In the genomic region with DNA sequence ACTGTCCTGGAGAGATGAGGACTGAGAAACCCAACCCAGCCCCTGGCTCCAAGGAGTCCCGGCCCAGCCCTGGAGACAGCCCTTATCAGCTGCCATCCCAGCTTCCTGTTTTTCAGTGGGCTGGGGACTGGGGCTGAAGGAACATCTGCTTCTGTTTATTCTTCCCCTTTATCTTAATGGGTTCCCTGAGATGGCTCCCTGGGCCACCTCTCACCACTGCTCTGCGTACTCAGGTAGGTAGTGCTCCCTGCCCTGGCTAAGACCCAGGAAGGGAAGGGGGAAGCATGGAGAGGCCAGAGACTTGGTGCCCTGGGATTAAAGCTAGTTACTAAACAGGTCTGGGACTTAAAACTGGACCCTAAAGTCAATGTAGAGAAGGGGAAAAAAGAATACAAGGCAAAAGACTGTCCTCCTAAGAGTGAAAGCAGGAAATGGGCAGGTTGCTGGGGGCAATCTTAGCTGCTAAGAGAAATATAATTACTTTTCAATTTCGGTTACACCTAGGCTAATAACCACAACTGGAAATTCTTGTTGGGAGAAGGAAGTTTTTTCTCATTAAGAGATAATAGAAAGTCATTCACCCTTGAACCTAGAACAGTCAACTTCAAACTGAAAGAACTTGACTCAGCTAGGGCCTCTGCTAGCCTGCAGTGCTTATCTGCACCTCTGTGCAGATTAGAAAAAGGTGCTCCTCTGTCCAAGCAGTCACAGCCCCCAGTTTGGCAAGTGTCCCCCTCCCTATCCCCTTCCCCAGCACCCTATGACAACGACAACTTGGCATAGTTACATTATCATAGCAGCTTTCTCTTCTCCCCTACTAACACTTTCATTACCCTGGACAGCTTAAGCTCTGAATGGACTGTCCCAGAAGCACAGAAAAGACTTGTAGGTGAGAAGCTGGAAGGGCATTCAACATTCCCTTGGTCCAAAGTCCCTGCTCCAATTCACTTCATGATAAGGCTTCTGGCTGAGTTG, we compare ENCODE assay signal across 10 cellular contexts.
DNase-seq lines count a peak whose midpoint lies in the region; ATAC-seq and TF ChIP-seq lines count a peak whose summit lies in the region.
"Had no signal": no experiment of that assay in that cellular context is flagged by ENCODE, and none has a peak within 500 bp of the region (broad histone marks: within the 10 kb centered on the region; RNA-seq: fewer than 3 reads in every experiment).

No MANE protein-coding gene starts in this region.

- H3K27ac Mint-ChIP-seq in activated CD4-positive, alpha-beta T cell treated with anti-CD3 and anti-CD28 coated beads, Interleukin-2, amount 10 ng/mL, durations not matched to agents 7 days and 5 days = peak overlapping the region; percentile 46
- peak overlapping the region; percentile 82 for H3K27ac Mint-ChIP-seq in endothelial cell (ENCODE audit: unreplicated experiment)

- no peak for TF ChIP-seq CTCF in endothelial cell (IDR thresholded peaks at IDR 0.05; ENCODE audit: unreplicated experiment)

- no peaks in the 10 kb centered on the region for H3K27me3 Mint-ChIP-seq in activated CD4-positive, alpha-beta T cell treated with anti-CD3 and anti-CD28 coated beads, Interleukin-2, amount 10 ng/mL, durations not matched to agents 7 days and 5 days
- H3K27me3 Mint-ChIP-seq in endothelial cell (ENCODE audit: unreplicated experiment) = no peaks in the 10 kb centered on the region

- H3K36me3 Mint-ChIP-seq in activated CD4-positive, alpha-beta T cell treated with anti-CD3 and anti-CD28 coated beads, Interleukin-2, amount 10 ng/mL, durations not matched to agents 7 days and 5 days (ENCODE audit: low read depth) = no peaks in the 10 kb centered on the region
- no peaks in the 10 kb centered on the region for H3K36me3 Mint-ChIP-seq in endothelial cell (ENCODE audit: low read depth, unreplicated experiment)

- peaks cover 14% of the 10 kb centered on the region for H3K4me1 Mint-ChIP-seq in activated CD4-positive, alpha-beta T cell treated with anti-CD3 and anti-CD28 coated beads, Interleukin-2, amount 10 ng/mL, durations not matched to agents 7 days and 5 days
- peaks cover 28% of the 10 kb centered on the region for H3K4me1 Mint-ChIP-seq in endothelial cell (ENCODE audit: unreplicated experiment)

- no peaks in the 10 kb centered on the region for H3K9me3 Mint-ChIP-seq in activated CD4-positive, alpha-beta T cell treated with anti-CD3 and anti-CD28 coated beads, Interleukin-2, amount 10 ng/mL, durations not matched to agents 7 days and 5 days
- H3K9me3 Mint-ChIP-seq in endothelial cell (ENCODE audit: unreplicated experiment) = no peaks in the 10 kb centered on the region

- peak; percentile 51 for ATAC-seq in stimulated activated naive CD8-positive, alpha-beta T cell treated with anti-CD3 and anti-CD28 coated beads, Interleukin-15, Interleukin-2, amounts not matched to agents 100 U/mL and 50 U/mL, for 24 hours
- no peak for ATAC-seq in GM18909 (IDR thresholded peaks at IDR 0.05; ENCODE audit: poor library complexity, unreplicated experiment)
- no peak for ATAC-seq in HG02840 (IDR thresholded peaks at IDR 0.05; ENCODE audit: low FRiP score, unreplicated experiment)
- ATAC-seq: Panc1 had no signal

- DNase-seq in activated CD4-positive, alpha-beta T cell treated with anti-CD3 and anti-CD28 coated beads, Interleukin-2, amount 10 ng/mL, durations not matched to agents 7 days and 5 days = no peak
- no peak for DNase-seq in activated CD4-positive, alpha-beta T cell treated with anti-CD3 and anti-CD28 coated beads, Interleukin-2, amount 50 U/mL, for 48 hours
- DNase-seq in Kasumi-1 (lab: John Stamatoyannopoulos, UW) (peak; percentile 83 to 84), endothelial cell (ENCODE audit: low spot score) (peak; percentile 33), NCI-H2227 (lab: John Stamatoyannopoulos, UW; ENCODE audit: unreplicated experiment) (no peak)
- no peak for DNase-seq in stimulated activated naive CD8-positive, alpha-beta T cell treated with anti-CD3 and anti-CD28 coated beads, Interleukin-15, Interleukin-2, amounts not matched to agents 100 U/mL and 50 U/mL, for 24 hours
- DNase-seq: DND-41 had no signal

- POLR2A ChIA-PET in activated CD4-positive, alpha-beta T cell treated with anti-CD3 and anti-CD28 coated beads, Interleukin-2, amount 10 ng/mL, durations not matched to agents 7 days and 5 days (lab: Charles Lee) = interaction anchor here (0.6 kb wide), 1 partner anchor 80 kb away, joined by 3 read pairs; no protein-coding TSS in a partner anchor

- CTCF ChIA-PET in activated CD4-positive, alpha-beta T cell treated with anti-CD3 and anti-CD28 coated beads, Interleukin-2, amount 10 ng/mL, durations not matched to agents 7 days and 5 days (lab: Charles Lee) = interaction anchor here (0.6 to 2.3 kb wide), 5 partner anchors 10 to 63 kb away, joined by 3 to 10 read pairs (median 3); no protein-coding TSS in a partner anchor

- H3K4me3 Mint-ChIP-seq in activated CD4-positive, alpha-beta T cell treated with anti-CD3 and anti-CD28 coated beads, Interleukin-2, amount 10 ng/mL, durations not matched to agents 7 days and 5 days = no peak overlapping the region
- no peak overlapping the region for H3K4me3 Mint-ChIP-seq in endothelial cell (ENCODE audit: unreplicated experiment)

Comparison
In these comparisons a context has a peak if more than half of its experiments do, and no peak if none do; other contexts are left out.
1. DNase-seq: peak in Kasumi-1 (2 of 2) and endothelial cell (single experiment); none in activated CD4-positive, alpha-beta T cell treated with anti-CD3 and anti-CD28 coated beads, Interleukin-2, amount 10 ng/mL, durations not matched to agents 7 days and 5 days (single experiment), activated CD4-positive, alpha-beta T cell treated with anti-CD3 and anti-CD28 coated beads, Interleukin-2, amount 50 U/mL, for 48 hours (0 of 2), stimulated activated naive CD8-positive, alpha-beta T cell treated with anti-CD3 and anti-CD28 coated beads, Interleukin-15, Interleukin-2, amounts not matched to agents 100 U/mL and 50 U/mL, for 24 hours (single experiment) and NCI-H2227 (single experiment).